In genomic region chr1:222974496-222974895, GRCh38 we compare ENCODE assay signal across 14 cellular contexts.
DNase-seq lines count a peak whose midpoint lies in the region; ATAC-seq, FAIRE-seq and TF ChIP-seq lines count a peak whose summit lies in the region.
"Had no signal": no experiment of that assay in that cellular context is flagged by ENCODE, and none has a peak within 500 bp of the region (broad histone marks: within the 10 kb centered on the region; RNA-seq: fewer than 3 reads in every experiment).

No MANE protein-coding gene starts in this region.

- H3K4me1 ChIP-seq in left lung, result peaks cover 7 to 11% of the 10 kb centered on the region in 2 donors

- no peaks in the 10 kb centered on the region for H3K36me3 ChIP-seq in left lung
- H3K36me3 ChIP-seq in WERI-Rb-1, result no peaks in the 10 kb centered on the region

- peak; percentile 45 for ATAC-seq in left lung
- ATAC-seq: effector memory CD8-positive, alpha-beta T cell; stimulated activated naive CD8-positive, alpha-beta T cell treated with anti-CD3 and anti-CD28 coated beads, Interleukin-15, amount 100 ng/mL, for 72 hours had no signal

- FAIRE-seq in frontal cortex (lab: Jason Lieb, UNC), result no peak
- FAIRE-seq: GM12891 had no signal

- no peaks in the 10 kb centered on the region for H3K27me3 ChIP-seq in left lung
- no peaks in the 10 kb centered on the region for H3K27me3 ChIP-seq in WERI-Rb-1 (ENCODE audit: insufficient read depth, low read depth, severe bottlenecking)

- H3K4me3 ChIP-seq in left lung (no peak overlapping the region), WERI-Rb-1 (ENCODE audit: low read depth, low read length) (no peak overlapping the region)

- DNase-seq in AG08396 (ENCODE audit: low spot score) (peak; percentile 29), HT1080 (ENCODE audit: low read depth) (peak; percentile 90), brain pericyte (ENCODE audit: low read depth, low spot score) (peak; percentile 37), left lung (no peak), WERI-Rb-1 (no peak), Ammon's horn (ENCODE audit: low spot score) (no peak), frontal cortex (ENCODE audit: low spot score in 2 of 2) (no peak), AML-193 (lab: John Stamatoyannopoulos, UW) (no peak)
- DNase-seq: effector memory CD8-positive, alpha-beta T cell; immature natural killer cell; NCI-H1417 treated with DMSO at 0.1 percent for 48 hours; NCI-H82; stimulated activated naive CD8-positive, alpha-beta T cell treated with anti-CD3 and anti-CD28 coated beads, Interleukin-15, amount 100 ng/mL, for 72 hours had no signal

- H3K27ac ChIP-seq in left lung, result no peak overlapping the region
- no peak overlapping the region for H3K27ac ChIP-seq in WERI-Rb-1

- intact Hi-C loops in left lung (cut with DNase I), result no loop called here

- H3K9me3 ChIP-seq in left lung (no peaks in the 10 kb centered on the region), WERI-Rb-1 (ENCODE audit: severe bottlenecking) (no peaks in the 10 kb centered on the region)

- TF ChIP-seq CTCF in left lung (IDR thresholded peaks at IDR 0.05) (no peak), WERI-Rb-1 (IDR thresholded peaks at IDR 0.05; ENCODE audit: low read depth, low read length) (no peak)

Comparison
In these comparisons a context has a peak if more than half of its experiments do, and no peak if none do; other contexts are left out.
1. DNase-seq: peak in AG08396 (single experiment), HT1080 (single experiment) and brain pericyte (single experiment); none in left lung (0 of 2), WERI-Rb-1 (single experiment), Ammon's horn (single experiment), frontal cortex (0 of 2) and AML-193 (0 of 2).